ENCODE assay signal across 19 cellular contexts in genomic region chr2:187345338-187345737, GRCh38.
DNase-seq lines count a peak whose midpoint lies in the region; ATAC-seq, FAIRE-seq and TF ChIP-seq lines count a peak whose summit lies in the region.
"Had no signal": no experiment of that assay in that cellular context is flagged by ENCODE, and none has a peak within 500 bp of the region (broad histone marks: within the 10 kb centered on the region; RNA-seq: fewer than 3 reads in every experiment).

No MANE protein-coding gene starts in this region.

- H3K79me2 ChIP-seq in mammary epithelial cell (ENCODE audit: insufficient read depth, low read length), result no peaks in the 10 kb centered on the region

- no peak for TF ChIP-seq EP300 in A549 (IDR thresholded peaks at IDR 0.05)

- FAIRE-seq in A549 (lab: Jason Lieb, UNC) (no peak), bronchial epithelial cell (lab: Jason Lieb, UNC) (no peak)
- FAIRE-seq: GM12892, H54 had no signal

- no peak overlapping the region for H2AFZ ChIP-seq in IMR-90 (replicated peaks; ENCODE audit: low read length, poor library complexity)
- H2AFZ ChIP-seq in mammary epithelial cell (ENCODE audit: low read depth, low read length), result no peak overlapping the region

- no peak overlapping the region for H3K14ac ChIP-seq in IMR-90 (replicated peaks; ENCODE audit: low read depth, low read length)

- H3K4me3 ChIP-seq in A549, result no peak overlapping the region
- no peak overlapping the region for H3K4me3 ChIP-seq in IMR-90 (ENCODE audit: insufficient read depth, low read depth, low read length)
- H3K4me3 ChIP-seq in bronchial epithelial cell (ENCODE audit: low read depth, low read length), result no peak overlapping the region
- H3K4me3 ChIP-seq in mammary epithelial cell (replicated peaks in 1 of 3; ENCODE audit: insufficient read depth in 1 of 3, low read depth in 2 of 3, low read length in 3 of 3), result no peak overlapping the region
- H3K4me3 ChIP-seq: BLaER1, HAP-1 had no signal

- TF ChIP-seq POLR2A in A549 (IDR thresholded peaks at IDR 0.05; ENCODE audit: low read length) (no peak), IMR-90 (IDR thresholded peaks at IDR 0.05; ENCODE audit: low read depth, low read length) (no peak)

- H3K4me1 ChIP-seq in A549 (no peaks in the 10 kb centered on the region), IMR-90 (ENCODE audit: control insufficient read depth, insufficient read depth, low read length) (no peaks in the 10 kb centered on the region), mammary epithelial cell (ENCODE audit: insufficient read depth, low read length) (no peaks in the 10 kb centered on the region)
- H3K4me1 ChIP-seq: BLaER1, Caco-2, HAP-1 had no signal

- H4K20me1 ChIP-seq in IMR-90 (ENCODE audit: insufficient read depth, low read length) (no peaks in the 10 kb centered on the region), mammary epithelial cell (ENCODE audit: insufficient read depth, low read length) (no peaks in the 10 kb centered on the region)
- H4K20me1 ChIP-seq: BLaER1 had no signal

- H3K27ac ChIP-seq in A549 (no peak overlapping the region), IMR-90 (ENCODE audit: insufficient read depth, low read length) (no peak overlapping the region), mammary epithelial cell (ENCODE audit: insufficient read depth, low read depth, low read length) (no peak overlapping the region)
- H3K27ac ChIP-seq: BLaER1, C4-2B had no signal

- H2AK9ac ChIP-seq in IMR-90 (replicated peaks; ENCODE audit: low read depth, low read length, poor library complexity), result no peak overlapping the region

- dilution Hi-C loops in IMR-90 (cut with HindIII; ENCODE audit: low sequenced_read_pairs, unreplicated experiment), result no loop called here
- dilution Hi-C loops in mammary epithelial cell (cut with HindIII; ENCODE audit: low sequenced_read_pairs), result no loop called here

- H2AK5ac ChIP-seq in IMR-90 (ENCODE audit: low read depth, low read length), result no peak overlapping the region

- no peak overlapping the region for H3K23ac ChIP-seq in IMR-90 (ENCODE audit: low read depth, low read length)

- no peak for DNase-seq in A549 (ENCODE audit: low read depth in 1 of 2, low spot score in 1 of 2)
- no peak for DNase-seq in IMR-90
- DNase-seq in bronchial epithelial cell (ENCODE audit: low read depth), result peak; percentile 59
- DNase-seq in mammary epithelial cell, result no peak
- DNase-seq in endothelial cell (ENCODE audit: low spot score), result no peak
- no peak for DNase-seq in NCI-H2107 (lab: John Stamatoyannopoulos, UW)
- DNase-seq: Caco-2; CD4-positive, CD25-positive, alpha-beta regulatory T cell; CD8-positive, alpha-beta T cell; DMS153; DND-41; GOT3; HFFc6 had no signal

- no peak overlapping the region for H3K27ac Mint-ChIP-seq in endothelial cell (ENCODE audit: unreplicated experiment)
- H3K27ac Mint-ChIP-seq: B cell; CD4-positive, CD25-positive, alpha-beta regulatory T cell; CD8-positive, alpha-beta T cell; HFFc6 had no signal

- TF ChIP-seq RAD21 in A549 (conservative IDR thresholded peaks at IDR 0.05 in 1 of 2, IDR thresholded peaks at IDR 0.05 in 1 of 2), result no peak
- TF ChIP-seq RAD21 in IMR-90 (IDR thresholded peaks at IDR 0.05; ENCODE audit: low read length), result no peak

- TF ChIP-seq CTCF in A549 (IDR thresholded peaks at IDR 0.05) (no peak), IMR-90 (conservative IDR thresholded peaks at IDR 0.05; ENCODE audit: low read depth, low read length) (no peak), bronchial epithelial cell (IDR thresholded peaks at IDR 0.05; ENCODE audit: insufficient read depth, low read length, severe bottlenecking) (no peak), mammary epithelial cell (conservative IDR thresholded peaks at IDR 0.05 in 1 of 2, IDR thresholded peaks at IDR 0.05 in 1 of 2; ENCODE audit: extremely low read depth in 1 of 2, insufficient read depth in 1 of 2, low read depth in 1 of 2, low read length in 2 of 2) (no peak), endothelial cell (IDR thresholded peaks at IDR 0.05; ENCODE audit: unreplicated experiment) (no peak)

- peaks cover 12% of the 10 kb centered on the region for H3K36me3 Mint-ChIP-seq in endothelial cell (ENCODE audit: low read depth, unreplicated experiment)
- H3K36me3 Mint-ChIP-seq: CD4-positive, CD25-positive, alpha-beta regulatory T cell; CD8-positive, alpha-beta T cell had no signal

- in situ Hi-C loops in IMR-90 (cut with MboI; ENCODE audit: low sequenced_read_pairs) (no loop called here), mammary epithelial cell (cut with MboI; ENCODE audit: low sequenced_read_pairs in 2 of 2) (no loop called here)

- no peaks in the 10 kb centered on the region for H3K9me3 Mint-ChIP-seq in endothelial cell (ENCODE audit: unreplicated experiment)
- H3K9me3 Mint-ChIP-seq: CD4-positive, CD25-positive, alpha-beta regulatory T cell; CD8-positive, alpha-beta T cell; HFFc6 had no signal

- no peak overlapping the region for H2BK120ac ChIP-seq in IMR-90 (ENCODE audit: low read depth, low read length)

- H3K4me2 ChIP-seq in A549, result no peak overlapping the region
- no peak overlapping the region for H3K4me2 ChIP-seq in IMR-90 (ENCODE audit: low read depth, low read length)
- H3K4me2 ChIP-seq in mammary epithelial cell (ENCODE audit: insufficient read depth, low read depth, low read length), result no peak overlapping the region
- H3K4me2 ChIP-seq: BLaER1 had no signal

- H4K91ac ChIP-seq in IMR-90 (ENCODE audit: insufficient read depth, low read depth, low read length), result no peak overlapping the region

- peaks cover 28% of the 10 kb centered on the region for H3K4me1 Mint-ChIP-seq in endothelial cell (ENCODE audit: unreplicated experiment)
- H3K4me1 Mint-ChIP-seq: B cell; CD4-positive, CD25-positive, alpha-beta regulatory T cell had no signal

- no peak overlapping the region for H3K56ac ChIP-seq in IMR-90 (ENCODE audit: extremely low read depth, insufficient read depth, low read length)

- POLR2A ChIA-PET in A549 (lab: Yijun Ruan, JAX), result no interaction called here
- POLR2A ChIA-PET in IMR-90 (lab: Charles Lee; ENCODE audit: unreplicated experiment), result no interaction called here

- H3K4ac ChIP-seq in IMR-90 (ENCODE audit: low read depth, low read length), result no peak overlapping the region

- no peaks in the 10 kb centered on the region for H3K9me3 ChIP-seq in A549
- no peaks in the 10 kb centered on the region for H3K9me3 ChIP-seq in IMR-90 (ENCODE audit: control insufficient read depth, insufficient read depth, low read length)
- no peaks in the 10 kb centered on the region for H3K9me3 ChIP-seq in mammary epithelial cell (replicated peaks; ENCODE audit: insufficient read depth, low read length)
- H3K9me3 ChIP-seq: BLaER1, Caco-2, HAP-1 had no signal

- no peak overlapping the region for H2BK5ac ChIP-seq in IMR-90 (ENCODE audit: low read depth, low read length, poor library complexity, severe bottlenecking)

- H3K9ac ChIP-seq in IMR-90 (ENCODE audit: low read depth, low read length) (no peak overlapping the region), mammary epithelial cell (ENCODE audit: insufficient read depth, low read length) (no peak overlapping the region)
- H3K9ac ChIP-seq: BLaER1 had no signal

- H4K5ac ChIP-seq in IMR-90 (ENCODE audit: low read depth, low read length), result no peak overlapping the region

- no peak overlapping the region for H3K4me3 Mint-ChIP-seq in endothelial cell (ENCODE audit: unreplicated experiment)
- H3K4me3 Mint-ChIP-seq: B cell; CD4-positive, CD25-positive, alpha-beta regulatory T cell; CD8-positive, alpha-beta T cell; HFFc6 had no signal

- H3K27me3 Mint-ChIP-seq in endothelial cell (ENCODE audit: unreplicated experiment), result peaks cover 2% of the 10 kb centered on the region
- H3K27me3 Mint-ChIP-seq: B cell had no signal

- no peak overlapping the region for H3K18ac ChIP-seq in IMR-90 (ENCODE audit: low read depth, low read length)

- H3K27me3 ChIP-seq in IMR-90 (ENCODE audit: control insufficient read depth, insufficient read depth, low read length) (no peaks in the 10 kb centered on the region), bronchial epithelial cell (ENCODE audit: control insufficient read depth, insufficient read depth, low read length) (no peaks in the 10 kb centered on the region), mammary epithelial cell (ENCODE audit: insufficient read depth, low read length) (no peaks in the 10 kb centered on the region)
- H3K27me3 ChIP-seq: BLaER1 had no signal

- no peaks in the 10 kb centered on the region for H3K9me1 ChIP-seq in IMR-90 (ENCODE audit: insufficient read depth, low read length)

- intact Hi-C loops in IMR-90 (cut with micrococcal nuclease), result no loop called here
- intact Hi-C loops in mammary epithelial cell (cut with micrococcal nuclease), result no loop called here

- H2BK20ac ChIP-seq in IMR-90 (ENCODE audit: low read depth, low read length), result no peak overlapping the region

- BruUV-seq in IMR-90 (replicated peaks; lab: Mats Ljungman, UMichigan), result no TSS peak
- BruUV-seq in mammary epithelial cell (replicated peaks; lab: Mats Ljungman, UMichigan), result no TSS peak

- 89% methylated on average over 1 of the region's 1 CpG for WGBS in A549 (ENCODE audit: missing lambda C conversion rate)
- WGBS in IMR-90 (ENCODE audit: extremely low coverage in 2 of 2, insufficient read length in 1 of 2), 2 experiments, result no CpG with 5 or more reads among the region's 1 CpG
- WGBS in mammary epithelial cell (ENCODE audit: low coverage, missing lambda C conversion rate), result 86% methylated on average over 1 of the region's 1 CpG

- no peak overlapping the region for H2BK15ac ChIP-seq in IMR-90 (ENCODE audit: low read depth, low read length)

- no peak overlapping the region for H4K8ac ChIP-seq in IMR-90 (ENCODE audit: low read depth in 2 of 2, low read length in 2 of 2)

- H3K79me1 ChIP-seq in IMR-90 (ENCODE audit: low read depth in 1 of 2, low read length in 2 of 2), result no peaks in the 10 kb centered on the region

- ATAC-seq in A549, result no peak
- ATAC-seq in IMR-90 (ENCODE audit: low read depth), result no peak
- ATAC-seq: CD8-positive, alpha-beta T cell had no signal

- no peaks in the 10 kb centered on the region for H3K36me3 ChIP-seq in IMR-90 (ENCODE audit: control insufficient read depth, insufficient read depth, low read length)
- H3K36me3 ChIP-seq in bronchial epithelial cell (ENCODE audit: control insufficient read depth, insufficient read depth, low read length), result no peaks in the 10 kb centered on the region
- no peaks in the 10 kb centered on the region for H3K36me3 ChIP-seq in mammary epithelial cell (ENCODE audit: insufficient read depth, low read length)
- H3K36me3 ChIP-seq: BLaER1, HAP-1 had no signal

- CTCF ChIA-PET in A549 (lab: Yijun Ruan, JAX), result interaction anchor here (0.7 kb wide), 1 partner anchor 785 kb away, joined by 3 read pairs; no protein-coding TSS in a partner anchor
- CTCF ChIA-PET in IMR-90 (lab: Yijun Ruan, JAX), result no interaction called here
- CTCF ChIA-PET in mammary epithelial cell (lab: Charles Lee; ENCODE audit: low non-redundant PET), result no interaction called here

TF ChIP-seq in A549, 52 proteins besides CTCF, POLR2A, EP300 and RAD21 (continues in another document):
- TF ChIP-seq ESRRA (IDR thresholded peaks at IDR 0.05; ENCODE audit: borderline replicate concordance, low read length) (no peak), GATA3 (IDR thresholded peaks at IDR 0.05; ENCODE audit: borderline replicate concordance) (no peak)

TF ChIP-seq in IMR-90, 13 proteins besides CTCF, POLR2A, EP300 and RAD21 (continues in another document):
- TF ChIP-seq BHLHE40 (IDR thresholded peaks at IDR 0.05; ENCODE audit: low read depth, low read length) (no peak), FOS (IDR thresholded peaks at IDR 0.05; ENCODE audit: low read depth, low read length) (no peak)
